ENCODE assay signal across 8 cellular contexts in the genomic region with DNA sequence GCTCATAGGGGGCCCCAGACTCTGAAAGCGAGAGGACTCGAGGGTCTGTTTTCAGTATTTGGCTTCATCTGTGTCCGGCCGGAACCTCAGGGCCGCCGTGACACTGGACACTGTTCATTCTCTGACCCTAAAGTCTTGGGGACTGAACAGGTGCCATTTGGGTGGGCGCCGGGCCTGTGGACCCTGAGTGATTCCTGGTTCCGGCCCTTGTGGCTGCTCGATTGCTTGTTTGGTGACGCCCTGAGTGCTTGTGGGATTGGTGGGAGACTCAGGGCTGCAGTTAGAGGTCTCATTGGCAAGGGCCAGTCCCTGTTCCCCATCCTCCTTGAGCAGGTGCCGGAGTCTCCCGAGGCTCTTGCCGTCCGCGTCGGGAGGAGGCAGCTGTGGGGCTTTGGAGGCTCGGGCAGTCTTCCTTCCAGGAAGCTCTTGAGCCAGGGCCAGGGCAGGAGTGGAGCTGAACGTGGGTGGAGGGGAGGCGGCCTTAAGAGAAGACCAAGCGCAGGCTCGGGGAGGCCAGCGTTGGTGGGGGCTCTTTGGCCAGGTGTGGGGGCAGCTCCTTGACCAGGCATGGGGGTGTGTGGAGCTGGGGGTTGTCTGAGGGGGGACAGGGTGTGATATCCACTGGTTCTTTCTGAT. TPM values are rescaled to one million over a fixed set of nuclear protein-coding genes. Genes with fewer than 3 reads are reported as not detected.
DNase-seq lines count a peak whose midpoint lies in the region; ATAC-seq lines count a peak whose summit lies in the region.

No MANE protein-coding gene starts in this region.

- H3K9ac ChIP-seq in skeletal muscle satellite cell (ENCODE audit: low read depth, low read length): peak overlapping the region; percentile 93

- no peaks in the 10 kb centered on the region for H3K9me3 ChIP-seq in skeletal muscle satellite cell (replicated peaks; ENCODE audit: low read length)

- H3K27me3 Mint-ChIP-seq in activated naive CD8-positive, alpha-beta T cell treated with anti-CD3 and anti-CD28 coated beads, Interleukin-2, amount 50 U/mL, for 24 hours: no peaks in the 10 kb centered on the region

- peak overlapping the region; percentile 72 for H3K27ac Mint-ChIP-seq in activated naive CD8-positive, alpha-beta T cell treated with anti-CD3 and anti-CD28 coated beads, Interleukin-2, amount 50 U/mL, for 24 hours

- H3K36me3 ChIP-seq in H7 (replicated peaks; ENCODE audit: control insufficient read depth, insufficient read depth, low read length): peaks cover 42% of the 10 kb centered on the region
- peaks cover 87% of the 10 kb centered on the region for H3K36me3 ChIP-seq in skeletal muscle satellite cell (ENCODE audit: insufficient read depth, low read length)

- peaks cover 39% of the 10 kb centered on the region for H3K4me1 Mint-ChIP-seq in activated naive CD8-positive, alpha-beta T cell treated with anti-CD3 and anti-CD28 coated beads, Interleukin-2, amount 50 U/mL, for 24 hours

- H3K4me3 Mint-ChIP-seq in activated naive CD8-positive, alpha-beta T cell treated with anti-CD3 and anti-CD28 coated beads, Interleukin-2, amount 50 U/mL, for 24 hours: peak overlapping the region; percentile 73

- DNase-seq in H7 (peak; percentile 73), left ventricle myocardium superior (peak; percentile 67), NCI-H146 treated with DMSO at 0.1 percent for 48 hours (lab: John Stamatoyannopoulos, UW; ENCODE audit: unreplicated experiment) (no peak)
- no peak for DNase-seq in activated naive CD8-positive, alpha-beta T cell treated with anti-CD3 and anti-CD28 coated beads, Interleukin-2, amount 50 U/mL, for 24 hours

- peaks cover 39% of the 10 kb centered on the region for H3K4me1 ChIP-seq in skeletal muscle satellite cell (ENCODE audit: control insufficient read depth, insufficient read depth, low read length)

- H3K4me2 ChIP-seq in skeletal muscle satellite cell (ENCODE audit: low read length): peak overlapping the region; percentile 100

- H3K9me3 Mint-ChIP-seq in activated naive CD8-positive, alpha-beta T cell treated with anti-CD3 and anti-CD28 coated beads, Interleukin-2, amount 50 U/mL, for 24 hours: no peaks in the 10 kb centered on the region

- H3K36me3 Mint-ChIP-seq in activated naive CD8-positive, alpha-beta T cell treated with anti-CD3 and anti-CD28 coated beads, Interleukin-2, amount 50 U/mL, for 24 hours (ENCODE audit: low read depth): peaks cover 59% of the 10 kb centered on the region

- H3K27me3 ChIP-seq in H7 (ENCODE audit: control insufficient read depth, insufficient read depth, low read length): no peaks in the 10 kb centered on the region
- H3K27me3 ChIP-seq in skeletal muscle satellite cell (ENCODE audit: control insufficient read depth, insufficient read depth, low read length): no peaks in the 10 kb centered on the region

- intact Hi-C loops in left ventricle myocardium superior (cut with micrococcal nuclease): no loop called here

- ATAC-seq in activated naive CD8-positive, alpha-beta T cell treated with anti-CD3 and anti-CD28 coated beads, Interleukin-2, amount 50 U/mL, for 24 hours: no peak
- ATAC-seq in left ventricle myocardium superior: peak; percentile 10
- no peak for ATAC-seq in HG03342 (IDR thresholded peaks at IDR 0.05; ENCODE audit: unreplicated experiment)
- no peak for ATAC-seq in GM21576 (IDR thresholded peaks at IDR 0.05; ENCODE audit: unreplicated experiment)
- no peak for ATAC-seq in HG02938 (IDR thresholded peaks at IDR 0.05; ENCODE audit: unreplicated experiment)

- H3K4me3 ChIP-seq in H7 (ENCODE audit: insufficient read depth, low read depth, low read length) (no peak overlapping the region), skeletal muscle satellite cell (ENCODE audit: low read length) (peak overlapping the region; percentile 85)

RNA-seq across cellular contexts. Expression of a gene that starts 4.7 kb away (rescaled TPM):
- total RNA-seq in H7 (2014; rRNA removed; shearing (Covaris generic)): 460 and 481 TPM in 2 replicates
- total RNA-seq in left ventricle myocardium superior: 58.1 TPM
- total RNA-seq in skeletal muscle satellite cell (2012; rRNA removed): 113 and 162 TPM in 2 replicates

RNA-seq across cellular contexts. Expression of a gene that starts 19.8 kb away (rescaled TPM):
- 52.0 and 53.8 TPM in 2 replicates for total RNA-seq in H7 (2014; rRNA removed; shearing (Covaris generic))
- total RNA-seq in left ventricle myocardium superior: not detected
- not detected in 2 replicates for total RNA-seq in skeletal muscle satellite cell (2012; rRNA removed)

RNA-seq across cellular contexts. Expression of a gene that starts 25.7 kb away (rescaled TPM):
- total RNA-seq in H7 (2014; rRNA removed; shearing (Covaris generic)): 0.85 and 1.3 TPM in 2 replicates
- not detected for total RNA-seq in left ventricle myocardium superior
- not detected in 2 replicates for total RNA-seq in skeletal muscle satellite cell (2012; rRNA removed)

RNA-seq across cellular contexts. Expression of a gene that starts 38.8 kb away (rescaled TPM):
- 0.66 TPM in 1 of 2 replicates, not detected in the other for total RNA-seq in H7 (2014; rRNA removed; shearing (Covaris generic))
- total RNA-seq in left ventricle myocardium superior: not detected
- not detected in 2 replicates for total RNA-seq in skeletal muscle satellite cell (2012; rRNA removed)

RNA-seq across cellular contexts. Expression of a gene that starts 50.1 kb away (rescaled TPM):
- total RNA-seq in H7 (2014; rRNA removed; shearing (Covaris generic)): not detected in 2 replicates
- 1.5 TPM for total RNA-seq in left ventricle myocardium superior
- 0.51 TPM in 1 of 2 replicates, not detected in the other for total RNA-seq in skeletal muscle satellite cell (2012; rRNA removed)

Comparison
In these comparisons a context has a peak if more than half of its experiments do, and no peak if none do; other contexts are left out.
1. DNase-seq: peak in H7 (single experiment) and left ventricle myocardium superior (single experiment); none in activated naive CD8-positive, alpha-beta T cell treated with anti-CD3 and anti-CD28 coated beads, Interleukin-2, amount 50 U/mL, for 24 hours (single experiment) and NCI-H146 treated with DMSO at 0.1 percent for 48 hours (single experiment).
2. RNA of a gene that starts 19.8 kb away (total RNA-seq): 52.0 to 53.8 TPM in H7; not detected in left ventricle myocardium superior (single experiment); every median in the first group is over 10 times any median in the second.